Comparison of ENCODE assay signal across 8 cellular contexts in genomic region chr19:19026299-19026971, GRCh38. TPM values are rescaled to one million over a fixed set of nuclear protein-coding genes. Genes with fewer than 3 reads are reported as not detected.
DNase-seq lines count a peak whose midpoint lies in the region; ATAC-seq and TF ChIP-seq lines count a peak whose summit lies in the region.

No MANE protein-coding gene starts in this region.

- DNase-seq in G401 (ENCODE audit: low spot score), result peak; percentile 35
- DNase-seq in fibroblast of mammary gland (ENCODE audit: low read depth), result peak; percentile 33
- DNase-seq in nephron progenitor cell, result no peak
- no peak for DNase-seq in NCI-H774 (lab: John Stamatoyannopoulos, UW)
- no peak for DNase-seq in activated naive CD4-positive, alpha-beta T cell treated with anti-CD3 and anti-CD28 coated beads, Interleukin-2, amount 50 U/mL, for 72 hours (ENCODE audit: low spot score in 2 of 2)
- DNase-seq in OCI-M1 (lab: John Stamatoyannopoulos, UW), result no peak
- no peak for DNase-seq in GM19240 (ENCODE audit: insufficient read length, low spot score)

- no peaks in the 10 kb centered on the region for H3K9me3 Mint-ChIP-seq in nephron progenitor cell
- no peaks in the 10 kb centered on the region for H3K9me3 Mint-ChIP-seq in activated naive CD4-positive, alpha-beta T cell treated with anti-CD3 and anti-CD28 coated beads, Interleukin-2, amount 50 U/mL, for 72 hours

- no peaks in the 10 kb centered on the region for H3K9me3 ChIP-seq in OCI-LY3 (ENCODE audit: insufficient read depth, low read length)

- peaks cover 59% of the 10 kb centered on the region for H4K20me1 ChIP-seq in OCI-LY3 (ENCODE audit: insufficient read depth, low read length)

- in situ Hi-C loops in G401 (cut with HindIII; ENCODE audit: low sequenced_read_pairs), result no loop called here

- no peak for ATAC-seq in activated naive CD4-positive, alpha-beta T cell treated with anti-CD3 and anti-CD28 coated beads, Interleukin-2, amount 50 U/mL, for 72 hours

- H3K4me3 ChIP-seq in OCI-LY3 (ENCODE audit: low read length) (no peak overlapping the region), fibroblast of mammary gland (ENCODE audit: control insufficient read depth, low read depth, low read length) (no peak overlapping the region)

- TF ChIP-seq CTCF in OCI-LY3 (IDR thresholded peaks at IDR 0.05; ENCODE audit: low read depth, low read length), result peak; percentile 25; the same call in 1 of the 2 replicates
- peak; percentile 20 for TF ChIP-seq CTCF in fibroblast of mammary gland (conservative IDR thresholded peaks at IDR 0.05; ENCODE audit: control insufficient read depth, insufficient read depth, low read depth, low read length)
- TF ChIP-seq CTCF in nephron progenitor cell (IDR thresholded peaks at IDR 0.05), result no peak

- H3K79me2 ChIP-seq in OCI-LY3 (ENCODE audit: low read length), result peaks cover 94% of the 10 kb centered on the region

- H3K36me3 ChIP-seq in OCI-LY3 (replicated peaks; ENCODE audit: low read depth, low read length), result peaks cover 73% of the 10 kb centered on the region

- H3K27ac ChIP-seq in OCI-LY3 (ENCODE audit: low read length), result no peak overlapping the region

- peak overlapping the region; percentile 82 for H3K27ac Mint-ChIP-seq in nephron progenitor cell
- H3K27ac Mint-ChIP-seq in activated naive CD4-positive, alpha-beta T cell treated with anti-CD3 and anti-CD28 coated beads, Interleukin-2, amount 50 U/mL, for 72 hours, result peak overlapping the region in 1 of 2 donors; percentile 56

- H3K27me3 Mint-ChIP-seq in nephron progenitor cell (ENCODE audit: low read depth, poor library complexity), result no peaks in the 10 kb centered on the region

- no peak overlapping the region for H3K4me3 Mint-ChIP-seq in nephron progenitor cell

- no peak overlapping the region for H3K9ac ChIP-seq in OCI-LY3 (ENCODE audit: low read length)

- H3K4me1 ChIP-seq in OCI-LY3 (ENCODE audit: low read length), result no peaks in the 10 kb centered on the region

- peaks cover 73% of the 10 kb centered on the region for H3K36me3 Mint-ChIP-seq in nephron progenitor cell (ENCODE audit: low read depth)
- H3K36me3 Mint-ChIP-seq in activated naive CD4-positive, alpha-beta T cell treated with anti-CD3 and anti-CD28 coated beads, Interleukin-2, amount 50 U/mL, for 72 hours, result peaks cover 19 to 33% of the 10 kb centered on the region in 2 donors

- H2AFZ ChIP-seq in OCI-LY3 (ENCODE audit: low read depth, low read length), result no peak overlapping the region

- no peak overlapping the region for H3K4me2 ChIP-seq in OCI-LY3 (ENCODE audit: low read length)

- peaks cover 18% of the 10 kb centered on the region for H3K4me1 Mint-ChIP-seq in nephron progenitor cell

- H3K27me3 ChIP-seq in OCI-LY3 (ENCODE audit: low read depth, low read length), result no peaks in the 10 kb centered on the region

RNA-seq across cellular contexts. Expression of gene SUGP2, which starts 6.9 kb away (rescaled TPM):
- 37.5 and 62.9 TPM in 2 replicates for total RNA-seq in G401 (2014; rRNA removed; shearing (Covaris generic))
- total RNA-seq in activated naive CD4-positive, alpha-beta T cell treated with anti-CD3 and anti-CD28 coated beads, Interleukin-2, amount 50 U/mL, for 72 hours, result 100 to 1,000 TPM; 119 to 248 TPM

RNA-seq across cellular contexts. Expression of gene ARMC6, which starts 7.0 kb away (rescaled TPM):
- total RNA-seq in G401 (2014; rRNA removed; shearing (Covaris generic)), result 86.0 and 90.0 TPM in 2 replicates
- total RNA-seq in activated naive CD4-positive, alpha-beta T cell treated with anti-CD3 and anti-CD28 coated beads, Interleukin-2, amount 50 U/mL, for 72 hours, result 10 to 100 TPM; 22.4 to 34.8 TPM

RNA-seq across cellular contexts. Expression of gene SLC25A42, which starts 37.4 kb away (rescaled TPM):
- total RNA-seq in G401 (2014; rRNA removed; shearing (Covaris generic)), result 2.3 and 3.0 TPM in 2 replicates
- 10 to 100 TPM; 15.1 to 19.2 TPM for total RNA-seq in activated naive CD4-positive, alpha-beta T cell treated with anti-CD3 and anti-CD28 coated beads, Interleukin-2, amount 50 U/mL, for 72 hours

Comparison
In these comparisons a context has a peak if more than half of its experiments do, and no peak if none do; other contexts are left out.
1. DNase-seq: peak in G401 (single experiment) and fibroblast of mammary gland (single experiment); none in nephron progenitor cell (single experiment), NCI-H774 (single experiment), activated naive CD4-positive, alpha-beta T cell treated with anti-CD3 and anti-CD28 coated beads, Interleukin-2, amount 50 U/mL, for 72 hours (0 of 2), OCI-M1 (single experiment) and GM19240 (single experiment).